ENCODE assay signal across 1 cellular context in the genomic region with DNA sequence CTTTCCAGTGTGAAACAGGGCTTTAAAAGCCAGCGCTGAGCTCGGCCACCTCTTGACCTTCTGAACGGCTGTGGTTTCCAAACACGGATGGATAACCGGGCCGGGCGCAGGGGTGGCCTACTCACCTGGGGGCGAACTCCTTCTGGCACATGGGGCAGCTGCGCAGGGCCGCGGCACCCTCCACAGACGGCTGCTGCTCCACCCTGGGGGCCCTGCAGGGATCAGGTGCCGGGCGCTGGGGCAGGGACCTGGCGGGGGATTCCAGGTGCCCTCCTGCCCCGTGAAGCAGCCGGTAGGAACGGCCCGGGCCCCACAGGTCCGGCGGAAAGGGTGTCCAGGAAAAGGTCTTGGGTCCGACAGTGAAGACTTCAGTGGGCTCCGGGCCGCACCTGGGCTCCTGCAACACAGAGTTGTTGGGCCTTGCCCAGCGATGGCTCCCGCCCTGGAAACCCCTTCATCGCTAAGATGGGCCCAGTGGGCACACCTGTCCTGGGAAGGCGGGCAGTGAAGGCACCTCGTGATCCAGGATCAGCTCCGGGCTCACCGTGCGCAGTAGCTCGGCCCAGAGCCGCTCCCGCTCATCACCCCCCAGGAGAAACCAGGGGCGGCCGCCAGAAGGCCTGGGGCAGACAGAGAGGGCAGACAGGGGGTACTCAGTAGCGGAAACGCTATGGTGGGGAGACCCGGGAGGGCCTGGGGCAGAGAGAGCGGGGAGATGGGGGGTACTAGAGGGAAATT.
TF ChIP-seq lines count a peak whose summit lies in the region.

No MANE protein-coding gene starts in this region.

TF ChIP-seq in K562, 482 proteins besides CTCF, POLR2A, EP300 and RAD21 (continued from another document and continues in another):
- TF ChIP-seq, protein P1, sequence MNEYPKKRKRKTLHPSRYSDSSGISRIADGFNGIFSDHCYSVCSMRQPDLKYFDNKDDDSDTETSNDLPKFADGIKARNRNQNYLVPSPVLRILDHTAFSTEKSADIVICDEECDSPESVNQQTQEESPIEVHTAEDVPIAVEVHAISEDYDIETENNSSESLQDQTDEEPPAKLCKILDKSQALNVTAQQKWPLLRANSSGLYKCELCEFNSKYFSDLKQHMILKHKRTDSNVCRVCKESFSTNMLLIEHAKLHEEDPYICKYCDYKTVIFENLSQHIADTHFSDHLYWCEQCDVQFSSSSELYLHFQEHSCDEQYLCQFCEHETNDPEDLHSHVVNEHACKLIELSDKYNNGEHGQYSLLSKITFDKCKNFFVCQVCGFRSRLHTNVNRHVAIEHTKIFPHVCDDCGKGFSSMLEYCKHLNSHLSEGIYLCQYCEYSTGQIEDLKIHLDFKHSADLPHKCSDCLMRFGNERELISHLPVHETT (CRISPR knock-in tag; conservative IDR thresholded peaks at IDR 0.05 in 1 of 2, IDR thresholded peaks at IDR 0.05 in 1 of 2) = no peak
- TF ChIP-seq, protein P2, sequence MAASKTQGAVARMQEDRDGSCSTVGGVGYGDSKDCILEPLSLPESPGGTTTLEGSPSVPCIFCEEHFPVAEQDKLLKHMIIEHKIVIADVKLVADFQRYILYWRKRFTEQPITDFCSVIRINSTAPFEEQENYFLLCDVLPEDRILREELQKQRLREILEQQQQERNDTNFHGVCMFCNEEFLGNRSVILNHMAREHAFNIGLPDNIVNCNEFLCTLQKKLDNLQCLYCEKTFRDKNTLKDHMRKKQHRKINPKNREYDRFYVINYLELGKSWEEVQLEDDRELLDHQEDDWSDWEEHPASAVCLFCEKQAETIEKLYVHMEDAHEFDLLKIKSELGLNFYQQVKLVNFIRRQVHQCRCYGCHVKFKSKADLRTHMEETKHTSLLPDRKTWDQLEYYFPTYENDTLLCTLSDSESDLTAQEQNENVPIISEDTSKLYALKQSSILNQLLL (CRISPR knock-in tag; IDR thresholded peaks at IDR 0.05; ENCODE audit: borderline replicate concordance) = no peak
- no peak for TF ChIP-seq E2F3 (CRISPR knock-in tag; IDR thresholded peaks at IDR 0.05)
- no peak for TF ChIP-seq HIVEP1 (CRISPR knock-in tag; IDR thresholded peaks at IDR 0.05)
- 0 out of 2 replicates have a peak, but pooled peaks have one; percentile 18 for TF ChIP-seq HNRNPL (IDR thresholded peaks at IDR 0.05; ENCODE audit: low read depth, low read length)
- TF ChIP-seq, protein P3, sequence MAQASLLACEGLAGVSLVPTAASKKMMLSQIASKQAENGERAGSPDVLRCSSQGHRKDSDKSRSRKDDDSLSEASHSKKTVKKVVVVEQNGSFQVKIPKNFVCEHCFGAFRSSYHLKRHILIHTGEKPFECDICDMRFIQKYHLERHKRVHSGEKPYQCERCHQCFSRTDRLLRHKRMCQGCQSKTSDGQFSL (CRISPR knock-in tag; IDR thresholded peaks at IDR 0.05) = peak; percentile 84
- TF ChIP-seq, protein P3 (tag; IDR thresholded peaks at IDR 0.05) = 0 out of 4 replicates have a peak, but pooled peaks of 1 of the 2 experiments have one; percentile 21
- no peak for TF ChIP-seq RFX5 (IDR thresholded peaks at IDR 0.05; ENCODE audit: low read depth, low read length)
- no peak for TF ChIP-seq FUS (optimal IDR thresholded peaks at IDR 0.05; ENCODE audit: low read depth, low read length)
- no peak for TF ChIP-seq ZNF695 (CRISPR knock-in tag; IDR thresholded peaks at IDR 0.05)
- TF ChIP-seq, protein P4, sequence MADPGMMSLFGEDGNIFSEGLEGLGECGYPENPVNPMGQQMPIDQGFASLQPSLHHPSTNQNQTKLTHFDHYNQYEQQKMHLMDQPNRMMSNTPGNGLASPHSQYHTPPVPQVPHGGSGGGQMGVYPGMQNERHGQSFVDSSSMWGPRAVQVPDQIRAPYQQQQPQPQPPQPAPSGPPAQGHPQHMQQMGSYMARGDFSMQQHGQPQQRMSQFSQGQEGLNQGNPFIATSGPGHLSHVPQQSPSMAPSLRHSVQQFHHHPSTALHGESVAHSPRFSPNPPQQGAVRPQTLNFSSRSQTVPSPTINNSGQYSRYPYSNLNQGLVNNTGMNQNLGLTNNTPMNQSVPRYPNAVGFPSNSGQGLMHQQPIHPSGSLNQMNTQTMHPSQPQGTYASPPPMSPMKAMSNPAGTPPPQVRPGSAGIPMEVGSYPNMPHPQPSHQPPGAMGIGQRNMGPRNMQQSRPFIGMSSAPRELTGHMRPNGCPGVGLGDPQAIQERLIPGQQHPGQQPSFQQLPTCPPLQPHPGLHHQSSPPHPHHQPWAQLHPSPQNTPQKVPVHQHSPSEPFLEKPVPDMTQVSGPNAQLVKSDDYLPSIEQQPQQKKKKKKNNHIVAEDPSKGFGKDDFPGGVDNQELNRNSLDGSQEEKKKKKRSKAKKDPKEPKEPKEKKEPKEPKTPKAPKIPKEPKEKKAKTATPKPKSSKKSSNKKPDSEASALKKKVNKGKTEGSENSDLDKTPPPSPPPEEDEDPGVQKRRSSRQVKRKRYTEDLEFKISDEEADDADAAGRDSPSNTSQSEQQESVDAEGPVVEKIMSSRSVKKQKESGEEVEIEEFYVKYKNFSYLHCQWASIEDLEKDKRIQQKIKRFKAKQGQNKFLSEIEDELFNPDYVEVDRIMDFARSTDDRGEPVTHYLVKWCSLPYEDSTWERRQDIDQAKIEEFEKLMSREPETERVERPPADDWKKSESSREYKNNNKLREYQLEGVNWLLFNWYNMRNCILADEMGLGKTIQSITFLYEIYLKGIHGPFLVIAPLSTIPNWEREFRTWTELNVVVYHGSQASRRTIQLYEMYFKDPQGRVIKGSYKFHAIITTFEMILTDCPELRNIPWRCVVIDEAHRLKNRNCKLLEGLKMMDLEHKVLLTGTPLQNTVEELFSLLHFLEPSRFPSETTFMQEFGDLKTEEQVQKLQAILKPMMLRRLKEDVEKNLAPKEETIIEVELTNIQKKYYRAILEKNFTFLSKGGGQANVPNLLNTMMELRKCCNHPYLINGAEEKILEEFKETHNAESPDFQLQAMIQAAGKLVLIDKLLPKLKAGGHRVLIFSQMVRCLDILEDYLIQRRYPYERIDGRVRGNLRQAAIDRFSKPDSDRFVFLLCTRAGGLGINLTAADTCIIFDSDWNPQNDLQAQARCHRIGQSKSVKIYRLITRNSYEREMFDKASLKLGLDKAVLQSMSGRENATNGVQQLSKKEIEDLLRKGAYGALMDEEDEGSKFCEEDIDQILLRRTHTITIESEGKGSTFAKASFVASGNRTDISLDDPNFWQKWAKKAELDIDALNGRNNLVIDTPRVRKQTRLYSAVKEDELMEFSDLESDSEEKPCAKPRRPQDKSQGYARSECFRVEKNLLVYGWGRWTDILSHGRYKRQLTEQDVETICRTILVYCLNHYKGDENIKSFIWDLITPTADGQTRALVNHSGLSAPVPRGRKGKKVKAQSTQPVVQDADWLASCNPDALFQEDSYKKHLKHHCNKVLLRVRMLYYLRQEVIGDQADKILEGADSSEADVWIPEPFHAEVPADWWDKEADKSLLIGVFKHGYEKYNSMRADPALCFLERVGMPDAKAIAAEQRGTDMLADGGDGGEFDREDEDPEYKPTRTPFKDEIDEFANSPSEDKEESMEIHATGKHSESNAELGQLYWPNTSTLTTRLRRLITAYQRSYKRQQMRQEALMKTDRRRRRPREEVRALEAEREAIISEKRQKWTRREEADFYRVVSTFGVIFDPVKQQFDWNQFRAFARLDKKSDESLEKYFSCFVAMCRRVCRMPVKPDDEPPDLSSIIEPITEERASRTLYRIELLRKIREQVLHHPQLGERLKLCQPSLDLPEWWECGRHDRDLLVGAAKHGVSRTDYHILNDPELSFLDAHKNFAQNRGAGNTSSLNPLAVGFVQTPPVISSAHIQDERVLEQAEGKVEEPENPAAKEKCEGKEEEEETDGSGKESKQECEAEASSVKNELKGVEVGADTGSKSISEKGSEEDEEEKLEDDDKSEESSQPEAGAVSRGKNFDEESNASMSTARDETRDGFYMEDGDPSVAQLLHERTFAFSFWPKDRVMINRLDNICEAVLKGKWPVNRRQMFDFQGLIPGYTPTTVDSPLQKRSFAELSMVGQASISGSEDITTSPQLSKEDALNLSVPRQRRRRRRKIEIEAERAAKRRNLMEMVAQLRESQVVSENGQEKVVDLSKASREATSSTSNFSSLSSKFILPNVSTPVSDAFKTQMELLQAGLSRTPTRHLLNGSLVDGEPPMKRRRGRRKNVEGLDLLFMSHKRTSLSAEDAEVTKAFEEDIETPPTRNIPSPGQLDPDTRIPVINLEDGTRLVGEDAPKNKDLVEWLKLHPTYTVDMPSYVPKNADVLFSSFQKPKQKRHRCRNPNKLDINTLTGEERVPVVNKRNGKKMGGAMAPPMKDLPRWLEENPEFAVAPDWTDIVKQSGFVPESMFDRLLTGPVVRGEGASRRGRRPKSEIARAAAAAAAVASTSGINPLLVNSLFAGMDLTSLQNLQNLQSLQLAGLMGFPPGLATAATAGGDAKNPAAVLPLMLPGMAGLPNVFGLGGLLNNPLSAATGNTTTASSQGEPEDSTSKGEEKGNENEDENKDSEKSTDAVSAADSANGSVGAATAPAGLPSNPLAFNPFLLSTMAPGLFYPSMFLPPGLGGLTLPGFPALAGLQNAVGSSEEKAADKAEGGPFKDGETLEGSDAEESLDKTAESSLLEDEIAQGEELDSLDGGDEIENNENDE (IDR thresholded peaks at IDR 0.05; ENCODE audit: low read depth, low read length) = no peak
- TF ChIP-seq RBBP5 (IDR thresholded peaks at IDR 0.05; ENCODE audit: borderline replicate concordance, insufficient read depth, low read length, poor library complexity, severe bottlenecking) = peak; percentile 23
- peak; percentile 24; the same call in 1 of the 2 replicates for TF ChIP-seq EP400 (IDR thresholded peaks at IDR 0.05)
- TF ChIP-seq IRF2 (CRISPR knock-in tag; IDR thresholded peaks at IDR 0.05) = no peak
- no peak for TF ChIP-seq POLR3A (IDR thresholded peaks at IDR 0.05; ENCODE audit: borderline replicate concordance, extremely low read depth, insufficient read depth, insufficient read length)
- TF ChIP-seq SMAD3 (CRISPR knock-in tag; conservative IDR thresholded peaks at IDR 0.05) = no peak
- TF ChIP-seq STAG1 (CRISPR knock-in tag; IDR thresholded peaks at IDR 0.05; ENCODE audit: borderline replicate concordance) = peak; percentile 20; the same call in 1 of the 2 replicates
- TF ChIP-seq RNF2 (IDR thresholded peaks at IDR 0.05) = no peak
- no peak for TF ChIP-seq ZNF589 (CRISPR knock-in tag; IDR thresholded peaks at IDR 0.05; ENCODE audit: low read depth)
- TF ChIP-seq, protein P5, sequence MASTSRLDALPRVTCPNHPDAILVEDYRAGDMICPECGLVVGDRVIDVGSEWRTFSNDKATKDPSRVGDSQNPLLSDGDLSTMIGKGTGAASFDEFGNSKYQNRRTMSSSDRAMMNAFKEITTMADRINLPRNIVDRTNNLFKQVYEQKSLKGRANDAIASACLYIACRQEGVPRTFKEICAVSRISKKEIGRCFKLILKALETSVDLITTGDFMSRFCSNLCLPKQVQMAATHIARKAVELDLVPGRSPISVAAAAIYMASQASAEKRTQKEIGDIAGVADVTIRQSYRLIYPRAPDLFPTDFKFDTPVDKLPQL (IDR thresholded peaks at IDR 0.05; ENCODE audit: extremely low read depth, insufficient read length) = no peak
- no peak for TF ChIP-seq ARID1B (IDR thresholded peaks at IDR 0.05)
- no peak for TF ChIP-seq NEUROD1 (IDR thresholded peaks at IDR 0.05; ENCODE audit: borderline replicate concordance, low read depth, low read length, partially characterized antibody)
- TF ChIP-seq ZNF311 (CRISPR knock-in tag; IDR thresholded peaks at IDR 0.05) = no peak
- TF ChIP-seq POLR2AphosphoS2 (IDR thresholded peaks at IDR 0.05; ENCODE audit: low read length) = no peak
- no peak for TF ChIP-seq ZNF23 (CRISPR knock-in tag; IDR thresholded peaks at IDR 0.05)
- TF ChIP-seq NFATC3 (IDR thresholded peaks at IDR 0.05) = no peak
- TF ChIP-seq, protein P6, sequence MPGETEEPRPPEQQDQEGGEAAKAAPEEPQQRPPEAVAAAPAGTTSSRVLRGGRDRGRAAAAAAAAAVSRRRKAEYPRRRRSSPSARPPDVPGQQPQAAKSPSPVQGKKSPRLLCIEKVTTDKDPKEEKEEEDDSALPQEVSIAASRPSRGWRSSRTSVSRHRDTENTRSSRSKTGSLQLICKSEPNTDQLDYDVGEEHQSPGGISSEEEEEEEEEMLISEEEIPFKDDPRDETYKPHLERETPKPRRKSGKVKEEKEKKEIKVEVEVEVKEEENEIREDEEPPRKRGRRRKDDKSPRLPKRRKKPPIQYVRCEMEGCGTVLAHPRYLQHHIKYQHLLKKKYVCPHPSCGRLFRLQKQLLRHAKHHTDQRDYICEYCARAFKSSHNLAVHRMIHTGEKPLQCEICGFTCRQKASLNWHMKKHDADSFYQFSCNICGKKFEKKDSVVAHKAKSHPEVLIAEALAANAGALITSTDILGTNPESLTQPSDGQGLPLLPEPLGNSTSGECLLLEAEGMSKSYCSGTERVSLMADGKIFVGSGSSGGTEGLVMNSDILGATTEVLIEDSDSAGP (CRISPR knock-in tag; IDR thresholded peaks at IDR 0.05) = no peak
- TF ChIP-seq SIX5 (IDR thresholded peaks at IDR 0.05; ENCODE audit: borderline replicate concordance in 1 of 2, insufficient read depth in 1 of 2, low read depth in 1 of 2, low read length in 2 of 2) = no peak
- no peak for TF ChIP-seq KAT7 (CRISPR knock-in tag; IDR thresholded peaks at IDR 0.05; ENCODE audit: borderline replicate concordance)
- TF ChIP-seq HDAC2 (IDR thresholded peaks at IDR 0.05) = no peak
- no peak for TF ChIP-seq MCM7 (IDR thresholded peaks at IDR 0.05)
- no peak for TF ChIP-seq ZNF134 (CRISPR knock-in tag; conservative IDR thresholded peaks at IDR 0.05)
- TF ChIP-seq TCFL5 (CRISPR knock-in tag; conservative IDR thresholded peaks at IDR 0.05) = no peak
- no peak for TF ChIP-seq ZNF12 (CRISPR knock-in tag; IDR thresholded peaks at IDR 0.05)
- TF ChIP-seq, protein P7, sequence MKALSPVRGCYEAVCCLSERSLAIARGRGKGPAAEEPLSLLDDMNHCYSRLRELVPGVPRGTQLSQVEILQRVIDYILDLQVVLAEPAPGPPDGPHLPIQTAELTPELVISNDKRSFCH (CRISPR knock-in tag; IDR thresholded peaks at IDR 0.05) = no peak
- TF ChIP-seq, protein P7 (tag; IDR thresholded peaks at IDR 0.05) = peak; percentile 38; the same call in 1 of the 2 replicates
- TF ChIP-seq MAFG (tag; conservative IDR thresholded peaks at IDR 0.05) = no peak
- TF ChIP-seq PTTG1 (tag; IDR thresholded peaks at IDR 0.05; ENCODE audit: low read depth) = no peak
- TF ChIP-seq ZNF197 (CRISPR knock-in tag; IDR thresholded peaks at IDR 0.05; ENCODE audit: low read depth) = no peak
- TF ChIP-seq ZFP1 (CRISPR knock-in tag; IDR thresholded peaks at IDR 0.05) = no peak
- TF ChIP-seq SMARCA4 (IDR thresholded peaks at IDR 0.05) = no peak
- no peak for TF ChIP-seq SMC3 (conservative IDR thresholded peaks at IDR 0.05; ENCODE audit: insufficient read depth, low read depth, low read length)
- no peak for TF ChIP-seq TEAD4 (IDR thresholded peaks at IDR 0.05; ENCODE audit: low read length)
- no peak for TF ChIP-seq TEAD4 (CRISPR knock-in tag; IDR thresholded peaks at IDR 0.05; ENCODE audit: borderline replicate concordance)
- TF ChIP-seq, protein P8, sequence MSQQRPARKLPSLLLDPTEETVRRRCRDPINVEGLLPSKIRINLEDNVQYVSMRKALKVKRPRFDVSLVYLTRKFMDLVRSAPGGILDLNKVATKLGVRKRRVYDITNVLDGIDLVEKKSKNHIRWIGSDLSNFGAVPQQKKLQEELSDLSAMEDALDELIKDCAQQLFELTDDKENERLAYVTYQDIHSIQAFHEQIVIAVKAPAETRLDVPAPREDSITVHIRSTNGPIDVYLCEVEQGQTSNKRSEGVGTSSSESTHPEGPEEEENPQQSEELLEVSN (IDR thresholded peaks at IDR 0.05; ENCODE audit: borderline replicate concordance in 1 of 2, extremely low read depth in 1 of 2, insufficient read depth in 1 of 2, insufficient read length in 1 of 2, low read depth in 1 of 2, low read length in 1 of 2, poor library complexity in 1 of 2, severe bottlenecking in 1 of 2) = peak in 1 of 2 experiments; percentile 49
